ENCODE assay signal across 21 cellular contexts in genomic region chr4:74970577-74970976, GRCh38. TPM values are rescaled to one million over a fixed set of nuclear protein-coding genes. Genes with fewer than 3 reads are reported as not detected.
DNase-seq lines count a peak whose midpoint lies in the region; ATAC-seq and TF ChIP-seq lines count a peak whose summit lies in the region.
"Had no signal": no experiment of that assay in that cellular context is flagged by ENCODE, and none has a peak within 500 bp of the region (broad histone marks: within the 10 kb centered on the region; RNA-seq: fewer than 3 reads in every experiment).

No MANE protein-coding gene starts in this region.

- peaks cover 23% of the 10 kb centered on the region for H3K4me1 ChIP-seq in BE2C
- H3K4me1 ChIP-seq in hepatocyte (ENCODE audit: insufficient read depth) = peaks cover 27% of the 10 kb centered on the region
- H3K4me1 ChIP-seq in skeletal muscle tissue (ENCODE audit: control insufficient read depth in 3 of 3, insufficient read depth in 3 of 3, low read length in 3 of 3) = peaks cover 26 to 34% (median 32%) of the 10 kb centered on the region in 3 donors
- H3K4me1 ChIP-seq in stomach = peaks cover 6 to 31% (median 17%) of the 10 kb centered on the region in 4 donors
- H3K4me1 ChIP-seq: HAP-1 had no signal

- H3K4me1 Mint-ChIP-seq in HFFc6 (ENCODE audit: low read depth) = no peaks in the 10 kb centered on the region

- peaks cover 1% of the 10 kb centered on the region; the same call in 1 of the 2 replicates for H3K27me3 Mint-ChIP-seq in HFFc6 (ENCODE audit: insufficient read depth)

- DNase-seq in BE2C (peak; percentile 55), Right ventricle myocardium superior (no peak), hepatocyte (ENCODE audit: low spot score) (no peak), HFFc6 (no peak), stomach (no peak)
- DNase-seq: 8988T; COR-L47; DND-41; MM.1S; NCI-H1092; NCI-H1436 treated with DMSO at 0.1 percent for 48 hours; NCI-H2029; NCI-H510A; NCI-H748 treated with DMSO at 0.1 percent for 48 hours; NK-92 treated with Interleukin-12 subunit alpha and Interleukin-12 subunit beta, amount 100 ng/mL, for 24 hours; SHP77 had no signal

- H3K4me3 ChIP-seq in BE2C (ENCODE audit: low read depth, low read length) (peak overlapping the region; percentile 6; the same call in 1 of the 2 replicates), hepatocyte (no peak overlapping the region), skeletal muscle tissue (ENCODE audit: low read length in 3 of 3) (peak overlapping the region in 1 of 3 donors; percentile 26), stomach (no peak overlapping the region)
- H3K4me3 ChIP-seq: HAP-1 had no signal

- no peak for TF ChIP-seq POLR2A in stomach (IDR thresholded peaks at IDR 0.05)

- ATAC-seq in Right ventricle myocardium superior (ENCODE audit: poor library complexity) (peak; percentile 35), GM21447 (IDR thresholded peaks at IDR 0.05; ENCODE audit: unreplicated experiment) (no peak), GM21529 (IDR thresholded peaks at IDR 0.05; ENCODE audit: unreplicated experiment) (no peak)

- no peak overlapping the region for H2AFZ ChIP-seq in hepatocyte

- no peak overlapping the region for H3K4me3 Mint-ChIP-seq in HFFc6

- H3K4me2 ChIP-seq in hepatocyte = no peak overlapping the region

- TF ChIP-seq EP300 in stomach (IDR thresholded peaks at IDR 0.05) = no peak

- intact Hi-C loops in Right ventricle myocardium superior (cut with DNase I) = no loop called here
- intact Hi-C loops in stomach (cut with DNase I; ENCODE audit: low total_unique reads) = no loop called here

- no peaks in the 10 kb centered on the region for H3K9me3 ChIP-seq in BE2C
- no peaks in the 10 kb centered on the region for H3K9me3 ChIP-seq in hepatocyte (ENCODE audit: low read depth)
- no peaks in the 10 kb centered on the region for H3K9me3 ChIP-seq in skeletal muscle tissue (ENCODE audit: control insufficient read depth in 3 of 3, low read length in 3 of 3)
- H3K9me3 ChIP-seq in stomach = no peaks in the 10 kb centered on the region
- H3K9me3 ChIP-seq: HAP-1 had no signal

- H3K27ac ChIP-seq in hepatocyte (peak overlapping the region; percentile 69), skeletal muscle tissue (ENCODE audit: low read depth, low read length) (peak overlapping the region; percentile 92), stomach (no peak overlapping the region)

- WGBS in hepatocyte (ENCODE audit: low lambda C conversion rate, missing lambda C conversion rate) = 90% methylated on average over 1 of the region's 1 CpG
- 76 to 86% (median 85%) methylated on average over 1 of the region's 1 CpG for WGBS in stomach, 5 donors

- H3K27me3 ChIP-seq in BE2C = no peaks in the 10 kb centered on the region
- no peaks in the 10 kb centered on the region for H3K27me3 ChIP-seq in hepatocyte
- H3K27me3 ChIP-seq in skeletal muscle tissue (ENCODE audit: control insufficient read depth in 3 of 3, insufficient read depth in 3 of 3, low read length in 3 of 3) = no peaks in the 10 kb centered on the region
- H3K27me3 ChIP-seq in stomach = no peaks in the 10 kb centered on the region

- H3K79me2 ChIP-seq in hepatocyte = peaks cover 39% of the 10 kb centered on the region

- H3K36me3 Mint-ChIP-seq in HFFc6 (ENCODE audit: low read depth) = no peaks in the 10 kb centered on the region

- TF ChIP-seq CTCF in BE2C (IDR thresholded peaks at IDR 0.05; ENCODE audit: low read depth, low read length) (no peak), hepatocyte (IDR thresholded peaks at IDR 0.05; ENCODE audit: poor library complexity) (no peak), HFFc6 (IDR thresholded peaks at IDR 0.05) (no peak), stomach (IDR thresholded peaks at IDR 0.05) (no peak)

- peak overlapping the region in 2 of 3 donors; percentile 10 to 57 for H3K9ac ChIP-seq in skeletal muscle tissue (ENCODE audit: low read depth in 1 of 3, low read length in 3 of 3)

- no peaks in the 10 kb centered on the region for H3K9me2 ChIP-seq in hepatocyte (replicated peaks; ENCODE audit: insufficient read depth)

- H3K36me3 ChIP-seq in BE2C = no peaks in the 10 kb centered on the region
- H3K36me3 ChIP-seq in hepatocyte (replicated peaks; ENCODE audit: insufficient read depth, low read depth) = no peaks in the 10 kb centered on the region
- H3K36me3 ChIP-seq in skeletal muscle tissue (ENCODE audit: control insufficient read depth in 3 of 3, insufficient read depth in 3 of 3, low read length in 3 of 3) = no peaks in the 10 kb centered on the region
- H3K36me3 ChIP-seq in stomach = no peaks in the 10 kb centered on the region
- H3K36me3 ChIP-seq: HAP-1 had no signal

- no peaks in the 10 kb centered on the region for H3K9me3 Mint-ChIP-seq in HFFc6

- no peaks in the 10 kb centered on the region for H4K20me1 ChIP-seq in hepatocyte (ENCODE audit: insufficient read depth, poor library complexity, severe bottlenecking)

- no peak overlapping the region for H3K27ac Mint-ChIP-seq in HFFc6

RNA-seq across cellular contexts. Expression of gene PARM1, which starts 37.7 kb away (rescaled TPM):
- 1.4 TPM for polyA plus RNA-seq in BE2C (2012; ENCODE audit: insufficient read depth, insufficient read length, low read depth)
- 65.2 TPM for total RNA-seq in Right ventricle myocardium superior
- total RNA-seq in hepatocyte = 154 and 158 TPM in 2 replicates
- polyA plus RNA-seq in hepatocyte = 90.4 and 107 TPM in 2 replicates
- total RNA-seq in skeletal muscle tissue = 28.7 TPM
- under 1 TPM; 0.05 to 0.23 (median 0.16) TPM for total RNA-seq in HFFc6 (2021; fragmentation: NEBNext Ultra II Directional; extraction: Animal tissue kit (Norgen Biotek cat#: 25700))
- 10 to 100 TPM in 4 of 5 donors, 1 to 10 TPM in 1; 1.8 to 24.6 (median 19.3) TPM for total RNA-seq in stomach
- polyA plus RNA-seq in stomach = 1 to 10 TPM; 2.4 to 5.1 (median 2.4) TPM
- total RNA-seq: OCI-LY7 had no signal

Comparison
In these comparisons a context has a peak if more than half of its experiments do, and no peak if none do; other contexts are left out.
1. H3K27ac ChIP-seq: peak in hepatocyte (single experiment) and skeletal muscle tissue (single experiment); none in stomach (0 of 5).